10 cellular contexts compared by ENCODE assay signal in the genomic region with DNA sequence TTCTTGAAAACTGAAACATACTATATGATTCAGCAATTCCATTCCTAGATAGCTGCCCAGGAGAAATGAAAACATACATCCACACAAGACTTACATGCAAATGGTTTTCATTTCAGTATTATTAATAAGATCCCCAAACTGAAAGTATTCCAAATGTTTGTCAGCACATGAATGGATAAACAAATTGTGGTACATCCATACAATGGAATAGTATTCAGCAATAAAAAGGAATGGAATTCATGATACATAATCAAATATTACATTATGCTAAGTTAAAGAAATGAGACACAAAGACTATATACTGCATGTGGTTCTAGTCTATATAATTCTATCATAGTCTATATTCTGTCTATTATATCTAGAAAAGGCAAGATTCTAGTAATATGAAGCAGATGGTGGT.
"Had no signal": no experiment of that assay in that cellular context is flagged by ENCODE, and none has a peak within 500 bp of the region (broad histone marks: within the 10 kb centered on the region; RNA-seq: fewer than 3 reads in every experiment).

No MANE protein-coding gene starts in this region.

- H3K27me3 Mint-ChIP-seq: IgD-negative memory B cell had no signal

- H3K27ac ChIP-seq: GM23248, HL-60 had no signal

- H2AFZ ChIP-seq: GM23248 had no signal

- DNase-seq: GM23248, GOT3, H9, HCEC 1CT, HFFc6, KG1 had no signal

- H3K9ac ChIP-seq: GM23248 had no signal

- H3K9me3 Mint-ChIP-seq: HFFc6 had no signal

- H3K4me3 ChIP-seq: GM23248 had no signal

- ATAC-seq: HepG2 had no signal

- H3K36me3 Mint-ChIP-seq: IgD-negative memory B cell had no signal

- H3K27ac Mint-ChIP-seq: H9, HFFc6, IgD-negative memory B cell had no signal

- H3K4me3 Mint-ChIP-seq: H9, HFFc6, IgD-negative memory B cell had no signal

- FAIRE-seq: H54, HepG2 had no signal

- H3K4me1 Mint-ChIP-seq: IgD-negative memory B cell had no signal
